ENCODE assay signal across 10 cellular contexts in the genomic region with DNA sequence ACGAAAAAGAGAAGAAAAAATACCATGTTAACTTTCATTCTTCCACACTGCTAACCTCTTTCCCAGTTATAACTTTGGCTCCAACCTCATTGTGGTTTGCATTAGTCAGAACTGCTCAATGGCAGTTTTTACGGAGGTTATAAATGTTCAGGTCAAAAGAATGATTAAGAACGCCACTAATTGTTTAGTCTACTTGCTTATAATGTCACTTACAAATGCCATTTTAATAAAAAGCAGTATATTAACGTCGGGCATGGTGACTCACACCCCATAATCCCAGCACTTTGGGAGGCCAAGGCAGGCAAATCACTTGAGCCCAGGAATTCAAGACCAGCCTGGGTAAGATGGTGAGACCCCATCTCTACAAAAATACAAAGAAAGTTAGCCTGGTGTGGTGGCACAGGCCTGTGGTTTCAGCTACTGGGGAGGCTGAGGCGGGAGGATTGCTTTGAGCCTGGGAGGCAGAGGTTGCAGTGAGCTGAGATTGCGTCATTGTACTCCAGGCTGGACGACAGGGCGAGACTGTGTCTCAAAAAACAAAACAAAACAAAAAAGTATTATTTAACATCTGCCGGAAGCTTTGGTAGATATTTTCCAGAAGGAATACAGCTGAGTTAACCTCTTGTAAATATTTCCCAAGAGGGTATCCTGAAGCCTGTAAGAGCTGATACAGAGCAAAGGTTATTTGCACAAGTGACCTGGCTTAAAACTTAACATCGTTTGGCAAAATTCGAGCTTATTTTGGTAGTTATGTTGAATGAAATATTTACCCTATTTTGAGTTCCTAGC. TPM values are rescaled to one million over a fixed set of nuclear protein-coding genes. Genes with fewer than 3 reads are reported as not detected.
A peak's percentile ranks its signal among the peaks of the same experiment; 100 is the strongest.
DNase-seq lines count a peak whose midpoint lies in the region; ATAC-seq and TF ChIP-seq lines count a peak whose summit lies in the region.
"Had no signal": no experiment of that assay in that cellular context is flagged by ENCODE, and none has a peak within 500 bp of the region (broad histone marks: within the 10 kb centered on the region; RNA-seq: fewer than 3 reads in every experiment).

No MANE protein-coding gene starts in this region.

- H3K4me3 Mint-ChIP-seq in chondrocyte (ENCODE audit: unreplicated experiment) (peak overlapping the region; percentile 37), mesothelial cell of epicardium (no peak overlapping the region)

- H3K27me3 Mint-ChIP-seq in chondrocyte (ENCODE audit: low read depth) (no peaks in the 10 kb centered on the region), mesothelial cell of epicardium (ENCODE audit: low read depth) (no peaks in the 10 kb centered on the region)

- no peaks in the 10 kb centered on the region for H3K36me3 ChIP-seq in MG63

- H3K4me3 ChIP-seq in MG63 = peak overlapping the region; percentile 3

- peaks cover 66% of the 10 kb centered on the region for H3K4me1 Mint-ChIP-seq in chondrocyte (ENCODE audit: low read depth)
- peaks cover 54% of the 10 kb centered on the region for H3K4me1 Mint-ChIP-seq in mesothelial cell of epicardium

- DNase-seq in AG08395 (ENCODE audit: low spot score) = peak; percentile 70
- peak; percentile 47 for DNase-seq in MG63
- DNase-seq in chondrocyte (ENCODE audit: low spot score) = no peak
- no peak for DNase-seq in mesothelial cell of epicardium (ENCODE audit: low spot score in 2 of 2, unreplicated experiment in 2 of 2)
- no peak for DNase-seq in NCI-H2196 treated with DMSO at 0.1 percent for 48 hours (lab: John Stamatoyannopoulos, UW; ENCODE audit: unreplicated experiment)
- DNase-seq in NCI-H1930 (lab: John Stamatoyannopoulos, UW) = no peak
- no peak for DNase-seq in stimulated activated CD4-positive, alpha-beta T cell treated with anti-CD3 and anti-CD28 coated beads, Interleukin-1b, Interleukin-23, amount 100 ng/mL, for 48 hours
- DNase-seq: activated effector memory CD4-positive, alpha-beta T cell treated with anti-CD3 and anti-CD28 coated beads, Interleukin-2, amount 50 U/mL, for 16 hours; stimulated activated naive CD4-positive, alpha-beta T cell had no signal

- H3K9me3 Mint-ChIP-seq in chondrocyte (ENCODE audit: low read depth) (no peaks in the 10 kb centered on the region), mesothelial cell of epicardium (no peaks in the 10 kb centered on the region)

- no peak for TF ChIP-seq CTCF in chondrocyte (IDR thresholded peaks at IDR 0.05)
- no peak for TF ChIP-seq CTCF in mesothelial cell of epicardium (IDR thresholded peaks at IDR 0.05; ENCODE audit: unreplicated experiment)

- H3K9me3 ChIP-seq in MG63 = no peaks in the 10 kb centered on the region

- H3K27me3 ChIP-seq in MG63 = no peaks in the 10 kb centered on the region

- ATAC-seq in GM21737 (IDR thresholded peaks at IDR 0.05; ENCODE audit: unreplicated experiment) = no peak

- H3K36me3 Mint-ChIP-seq in chondrocyte (ENCODE audit: low read depth) = no peaks in the 10 kb centered on the region
- H3K36me3 Mint-ChIP-seq in mesothelial cell of epicardium = peaks cover 2% of the 10 kb centered on the region

- peak overlapping the region; percentile 90 for H3K27ac Mint-ChIP-seq in chondrocyte (ENCODE audit: unreplicated experiment)
- peak overlapping the region; percentile 76 for H3K27ac Mint-ChIP-seq in mesothelial cell of epicardium

RNA-seq across cellular contexts. Expression of a gene that starts 5.1 kb away (rescaled TPM):
- 31.0 and 43.5 TPM in 2 replicates for total RNA-seq in MG63 (2014; rRNA removed; shearing (Covaris generic); ENCODE audit: low replicate concordance)
- total RNA-seq in chondrocyte = 40.2 to 49.3 TPM (median 41.5 TPM) in 3 replicates
- 43.9 to 47.9 TPM (median 47.3 TPM) in 3 replicates for total RNA-seq in mesothelial cell of epicardium

Comparison
In these comparisons a context has a peak if more than half of its experiments do, and no peak if none do; other contexts are left out.
1. DNase-seq: peak in AG08395 (single experiment) and MG63 (single experiment); none in chondrocyte (single experiment), mesothelial cell of epicardium (0 of 2), NCI-H2196 treated with DMSO at 0.1 percent for 48 hours (single experiment), NCI-H1930 (0 of 2) and stimulated activated CD4-positive, alpha-beta T cell treated with anti-CD3 and anti-CD28 coated beads, Interleukin-1b, Interleukin-23, amount 100 ng/mL, for 48 hours (single experiment).